ENCODE assay signal across 9 cellular contexts in the genomic region with DNA sequence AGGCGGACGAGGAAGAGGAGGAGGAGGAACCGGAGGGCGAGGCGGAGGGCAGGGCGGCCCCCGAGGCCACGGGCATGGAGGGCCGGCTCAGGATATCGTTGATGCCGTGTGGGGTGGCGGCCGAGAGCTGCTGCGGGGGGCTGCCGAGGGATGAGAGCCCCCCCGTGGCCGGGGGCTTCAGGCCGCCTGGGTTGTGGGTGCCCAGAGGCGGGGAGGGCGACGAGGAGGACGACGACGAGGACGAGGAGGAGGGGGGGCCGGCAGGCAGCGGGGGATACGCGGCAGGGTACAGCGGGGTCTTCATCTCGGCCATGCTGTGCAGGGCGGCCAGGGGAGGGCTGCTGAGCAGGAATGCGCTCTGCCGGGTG. TPM values are rescaled to one million over a fixed set of nuclear protein-coding genes. Genes with fewer than 3 reads are reported as not detected.
DNase-seq lines count a peak whose midpoint lies in the region; ATAC-seq and TF ChIP-seq lines count a peak whose summit lies in the region.
"Had no signal": no experiment of that assay in that cellular context is flagged by ENCODE, and none has a peak within 500 bp of the region (broad histone marks: within the 10 kb centered on the region; RNA-seq: fewer than 3 reads in every experiment).

No MANE protein-coding gene starts in this region.

- H3K27me3 ChIP-seq in ACC112 (ENCODE audit: insufficient read depth, low read length) (peaks cover 100% of the 10 kb centered on the region), KMS-11 (ENCODE audit: insufficient read depth, low read depth) (no peaks in the 10 kb centered on the region), neuron (ENCODE audit: insufficient read depth, low read length) (peaks cover 75% of the 10 kb centered on the region)

- ATAC-seq in HG02981 (IDR thresholded peaks at IDR 0.05; ENCODE audit: unreplicated experiment), result no peak
- ATAC-seq in HG02642 (IDR thresholded peaks at IDR 0.05; ENCODE audit: poor library complexity, unreplicated experiment), result no peak

- H3K27me3 Mint-ChIP-seq in endothelial cell (ENCODE audit: unreplicated experiment), result peaks cover 43% of the 10 kb centered on the region

- H3K79me2 ChIP-seq in ACC112 (ENCODE audit: control insufficient read depth, insufficient read depth, low read length, unreplicated experiment) (no peaks in the 10 kb centered on the region), KMS-11 (ENCODE audit: insufficient read depth, low read depth) (no peaks in the 10 kb centered on the region)

- H3K4me1 Mint-ChIP-seq in endothelial cell (ENCODE audit: unreplicated experiment), result peaks cover 44% of the 10 kb centered on the region

- H3K4me1 ChIP-seq in ACC112 (ENCODE audit: control insufficient read depth, insufficient read depth, low read length, unreplicated experiment) (no peaks in the 10 kb centered on the region), KMS-11 (ENCODE audit: low read depth, poor library complexity, severe bottlenecking) (no peaks in the 10 kb centered on the region), neuron (ENCODE audit: insufficient read depth, low read length) (peaks cover 16% of the 10 kb centered on the region)

- H3K4me3 ChIP-seq in ACC112 (ENCODE audit: low read depth, low read length), result peak overlapping the region; percentile 76
- H3K4me3 ChIP-seq in KMS-11 (IDR thresholded peaks at IDR 0.05; ENCODE audit: insufficient read depth, low read depth, low read length), result no peak overlapping the region
- H3K4me3 ChIP-seq in neuron (ENCODE audit: low read length), result peak overlapping the region; percentile 62

- H3K4me2 ChIP-seq in KMS-11, result peak overlapping the region; percentile 43; the same call in 1 of the 2 replicates

- H3K27ac Mint-ChIP-seq in endothelial cell (ENCODE audit: unreplicated experiment), result no peak overlapping the region

- H3K9ac ChIP-seq in KMS-11, result peak overlapping the region; percentile 52; the same call in 1 of the 2 replicates

- H3K4me3 Mint-ChIP-seq in endothelial cell (ENCODE audit: unreplicated experiment), result peak overlapping the region; percentile 37

- H3K27ac ChIP-seq in ACC112 (ENCODE audit: low read depth, low read length) (no peak overlapping the region), KMS-11 (peak overlapping the region; percentile 36; the same call in 1 of the 2 replicates)

- H4K20me1 ChIP-seq in KMS-11 (ENCODE audit: insufficient read depth), result no peaks in the 10 kb centered on the region

- peaks cover 2% of the 10 kb centered on the region for H3K9me3 ChIP-seq in neuron (ENCODE audit: low read length)

- H2AFZ ChIP-seq in ACC112 (ENCODE audit: low read length, unreplicated experiment) (no peak overlapping the region), KMS-11 (ENCODE audit: low read depth) (peak overlapping the region; percentile 87), neuron (ENCODE audit: low read depth, low read length) (peak overlapping the region; percentile 88)

- TF ChIP-seq CTCF in KMS-11 (conservative IDR thresholded peaks at IDR 0.05; ENCODE audit: low read depth, low read length), result no peak
- no peak for TF ChIP-seq CTCF in endothelial cell (IDR thresholded peaks at IDR 0.05; ENCODE audit: unreplicated experiment)

- DNase-seq in endothelial cell (ENCODE audit: low spot score), result no peak
- DNase-seq in NOMO-1 (lab: John Stamatoyannopoulos, UW; ENCODE audit: unreplicated experiment in 2 of 2), result no peak
- no peak for DNase-seq in central memory CD4-positive, alpha-beta T cell
- DNase-seq: DMS 273 treated with DMSO at 0.1 percent for 48 hours had no signal

- peaks cover 22% of the 10 kb centered on the region for H3K36me3 Mint-ChIP-seq in endothelial cell (ENCODE audit: low read depth, unreplicated experiment)

- H3K36me3 ChIP-seq in ACC112 (ENCODE audit: insufficient read depth, low read length), result no peaks in the 10 kb centered on the region
- no peaks in the 10 kb centered on the region for H3K36me3 ChIP-seq in KMS-11 (ENCODE audit: insufficient read depth)
- H3K36me3 ChIP-seq in neuron (ENCODE audit: insufficient read depth, low read length), result no peaks in the 10 kb centered on the region

- H3K9me3 Mint-ChIP-seq in endothelial cell (ENCODE audit: unreplicated experiment), result no peaks in the 10 kb centered on the region

RNA-seq across cellular contexts. Expression of a gene that starts 1.3 kb away (rescaled TPM):
- total RNA-seq in endothelial cell (ENCODE audit: unreplicated experiment), result 14.6 TPM
